In genomic region chr3:140292684-140293083, GRCh38 we compare ENCODE assay signal across 14 cellular contexts.
A peak's percentile ranks its signal among the peaks of the same experiment; 100 is the strongest.
DNase-seq lines count a peak whose midpoint lies in the region; ATAC-seq, FAIRE-seq and TF ChIP-seq lines count a peak whose summit lies in the region.
"Had no signal": no experiment of that assay in that cellular context is flagged by ENCODE, and none has a peak within 500 bp of the region (broad histone marks: within the 10 kb centered on the region; RNA-seq: fewer than 3 reads in every experiment).

No MANE protein-coding gene starts in this region.

- H3K4me2 ChIP-seq in osteoblast (ENCODE audit: insufficient read depth, low read length), result peak overlapping the region; percentile 41

- H3K27ac Mint-ChIP-seq in activated CD8-positive, alpha-beta T cell treated with anti-CD3 and anti-CD28 coated beads, Interleukin-2, amount 10 ng/mL, durations not matched to agents 7 days and 5 days, result no peak overlapping the region
- H3K27ac Mint-ChIP-seq in stimulated activated naive CD8-positive, alpha-beta T cell treated with anti-CD3 and anti-CD28 coated beads, Interleukin-15, amount 100 ng/mL, for 72 hours, result no peak overlapping the region
- H3K27ac Mint-ChIP-seq: CD14-positive monocyte had no signal

- H3K36me3 Mint-ChIP-seq in activated CD8-positive, alpha-beta T cell treated with anti-CD3 and anti-CD28 coated beads, Interleukin-2, amount 10 ng/mL, durations not matched to agents 7 days and 5 days (ENCODE audit: low read depth), result no peaks in the 10 kb centered on the region
- H3K36me3 Mint-ChIP-seq: CD14-positive monocyte had no signal

- no peak overlapping the region for H2AFZ ChIP-seq in osteoblast (ENCODE audit: low read length)

- H3K27me3 ChIP-seq in BJ (ENCODE audit: control insufficient read depth, insufficient read depth, low read length) (no peaks in the 10 kb centered on the region), osteoblast (ENCODE audit: insufficient read depth, low read length) (no peaks in the 10 kb centered on the region)

- no peaks in the 10 kb centered on the region for H3K79me2 ChIP-seq in osteoblast (ENCODE audit: insufficient read depth, low read length)

- H3K4me1 ChIP-seq in osteoblast (ENCODE audit: insufficient read depth, low read length), result peaks cover 21% of the 10 kb centered on the region
- H3K4me1 ChIP-seq: stomach had no signal

- peak overlapping the region; percentile 71 for H3K27ac ChIP-seq in osteoblast (ENCODE audit: low read depth, low read length)
- H3K27ac ChIP-seq: stomach had no signal

- no peaks in the 10 kb centered on the region for H3K9me3 ChIP-seq in osteoblast (ENCODE audit: low read depth, low read length)
- H3K9me3 ChIP-seq: stomach had no signal

- H3K4me1 Mint-ChIP-seq in activated CD8-positive, alpha-beta T cell treated with anti-CD3 and anti-CD28 coated beads, Interleukin-2, amount 10 ng/mL, durations not matched to agents 7 days and 5 days (ENCODE audit: low read depth), result no peaks in the 10 kb centered on the region
- H3K4me1 Mint-ChIP-seq in stimulated activated naive CD8-positive, alpha-beta T cell treated with anti-CD3 and anti-CD28 coated beads, Interleukin-15, amount 100 ng/mL, for 72 hours, result no peaks in the 10 kb centered on the region
- H3K4me1 Mint-ChIP-seq: CD14-positive monocyte had no signal

- H3K9me3 Mint-ChIP-seq in activated CD8-positive, alpha-beta T cell treated with anti-CD3 and anti-CD28 coated beads, Interleukin-2, amount 10 ng/mL, durations not matched to agents 7 days and 5 days (ENCODE audit: insufficient read depth), result no peaks in the 10 kb centered on the region
- peaks cover 4 to 11% of the 10 kb centered on the region in 2 donors for H3K9me3 Mint-ChIP-seq in stimulated activated naive CD8-positive, alpha-beta T cell treated with anti-CD3 and anti-CD28 coated beads, Interleukin-15, amount 100 ng/mL, for 72 hours

- no peaks in the 10 kb centered on the region for H4K20me1 ChIP-seq in osteoblast (ENCODE audit: insufficient read depth, low read length)

- FAIRE-seq in RCC 7860 (lab: Jason Lieb, UNC), result peak; percentile 83
- FAIRE-seq: GM12878, K562 had no signal

- CTCF ChIA-PET in BJ (lab: Yijun Ruan, JAX), result interaction anchor here (1.3 kb wide), 1 partner anchor 27 kb away, joined by 3 read pairs; no protein-coding TSS in a partner anchor
- CTCF ChIA-PET in activated CD8-positive, alpha-beta T cell treated with anti-CD3 and anti-CD28 coated beads, Interleukin-2, amount 10 ng/mL, durations not matched to agents 7 days and 5 days (lab: Charles Lee), result no interaction called here

- POLR2A ChIA-PET in BJ (lab: Charles Lee), result no interaction called here
- POLR2A ChIA-PET in activated CD8-positive, alpha-beta T cell treated with anti-CD3 and anti-CD28 coated beads, Interleukin-2, amount 10 ng/mL, durations not matched to agents 7 days and 5 days (lab: Charles Lee), result no interaction called here

- no peak overlapping the region for H3K4me3 ChIP-seq in BJ (ENCODE audit: low read depth, low read length)
- no peak overlapping the region for H3K4me3 ChIP-seq in osteoblast (ENCODE audit: insufficient read depth, low read length)
- H3K4me3 ChIP-seq: GM12878, K562, stomach had no signal

- no peak overlapping the region for H3K4me3 Mint-ChIP-seq in activated CD8-positive, alpha-beta T cell treated with anti-CD3 and anti-CD28 coated beads, Interleukin-2, amount 10 ng/mL, durations not matched to agents 7 days and 5 days
- H3K4me3 Mint-ChIP-seq in stimulated activated naive CD8-positive, alpha-beta T cell treated with anti-CD3 and anti-CD28 coated beads, Interleukin-15, amount 100 ng/mL, for 72 hours, result no peak overlapping the region
- H3K4me3 Mint-ChIP-seq: CD14-positive monocyte had no signal

- H3K27me3 Mint-ChIP-seq in activated CD8-positive, alpha-beta T cell treated with anti-CD3 and anti-CD28 coated beads, Interleukin-2, amount 10 ng/mL, durations not matched to agents 7 days and 5 days (ENCODE audit: low read depth), result peaks cover 5% of the 10 kb centered on the region
- H3K27me3 Mint-ChIP-seq in stimulated activated naive CD8-positive, alpha-beta T cell treated with anti-CD3 and anti-CD28 coated beads, Interleukin-15, amount 100 ng/mL, for 72 hours, result peaks cover 31% of the 10 kb centered on the region

- no peak for ATAC-seq in activated CD8-positive, alpha-beta T cell treated with anti-CD3 and anti-CD28 coated beads, Interleukin-2, amount 10 ng/mL, durations not matched to agents 7 days and 5 days
- ATAC-seq in stimulated activated naive CD8-positive, alpha-beta T cell treated with anti-CD3 and anti-CD28 coated beads, Interleukin-15, amount 100 ng/mL, for 72 hours, result no peak
- ATAC-seq: GM12878, K562 had no signal

- H3K36me3 ChIP-seq in BJ (ENCODE audit: control insufficient read depth, insufficient read depth, low read length) (no peaks in the 10 kb centered on the region), osteoblast (ENCODE audit: insufficient read depth, low read length) (no peaks in the 10 kb centered on the region)
- H3K36me3 ChIP-seq: stomach had no signal

- TF ChIP-seq CTCF in BJ (IDR thresholded peaks at IDR 0.05; ENCODE audit: insufficient read depth, low read depth, low read length) (no peak), osteoblast (IDR thresholded peaks at IDR 0.05; ENCODE audit: extremely low read depth, low read depth, low read length) (no peak)

- peak; percentile 76 for DNase-seq in BJ (ENCODE audit: low read depth)
- peak; percentile 48 for DNase-seq in RCC 7860 (ENCODE audit: low spot score)
- peak; percentile 66 for DNase-seq in fibroblast of peridontal ligament (ENCODE audit: extremely low read depth)
- no peak for DNase-seq in osteoblast (ENCODE audit: insufficient read length, low spot score, missing footprints)
- DNase-seq in hippocampal formation (lab: John Stamatoyannopoulos, UW), result no peak
- no peak for DNase-seq in putamen (ENCODE audit: low spot score)
- no peak for DNase-seq in activated CD8-positive, alpha-beta T cell treated with anti-CD3 and anti-CD28 coated beads, Interleukin-2, amount 10 ng/mL, durations not matched to agents 7 days and 5 days
- DNase-seq in stimulated activated naive CD8-positive, alpha-beta T cell treated with anti-CD3 and anti-CD28 coated beads, Interleukin-15, amount 100 ng/mL, for 72 hours, result no peak
- DNase-seq: activated CD8-positive, alpha-beta memory T cell treated with anti-CD3 and anti-CD28 coated beads for 24 hours; NCI-H524; stomach had no signal

Comparison
In these comparisons a context has a peak if more than half of its experiments do, and no peak if none do; other contexts are left out.
1. DNase-seq: peak in BJ (single experiment), RCC 7860 (single experiment) and fibroblast of peridontal ligament (single experiment); none in osteoblast (single experiment), hippocampal formation (0 of 2), putamen (single experiment), activated CD8-positive, alpha-beta T cell treated with anti-CD3 and anti-CD28 coated beads, Interleukin-2, amount 10 ng/mL, durations not matched to agents 7 days and 5 days (single experiment) and stimulated activated naive CD8-positive, alpha-beta T cell treated with anti-CD3 and anti-CD28 coated beads, Interleukin-15, amount 100 ng/mL, for 72 hours (0 of 2).